10 cellular contexts compared by ENCODE assay signal in the genomic region with DNA sequence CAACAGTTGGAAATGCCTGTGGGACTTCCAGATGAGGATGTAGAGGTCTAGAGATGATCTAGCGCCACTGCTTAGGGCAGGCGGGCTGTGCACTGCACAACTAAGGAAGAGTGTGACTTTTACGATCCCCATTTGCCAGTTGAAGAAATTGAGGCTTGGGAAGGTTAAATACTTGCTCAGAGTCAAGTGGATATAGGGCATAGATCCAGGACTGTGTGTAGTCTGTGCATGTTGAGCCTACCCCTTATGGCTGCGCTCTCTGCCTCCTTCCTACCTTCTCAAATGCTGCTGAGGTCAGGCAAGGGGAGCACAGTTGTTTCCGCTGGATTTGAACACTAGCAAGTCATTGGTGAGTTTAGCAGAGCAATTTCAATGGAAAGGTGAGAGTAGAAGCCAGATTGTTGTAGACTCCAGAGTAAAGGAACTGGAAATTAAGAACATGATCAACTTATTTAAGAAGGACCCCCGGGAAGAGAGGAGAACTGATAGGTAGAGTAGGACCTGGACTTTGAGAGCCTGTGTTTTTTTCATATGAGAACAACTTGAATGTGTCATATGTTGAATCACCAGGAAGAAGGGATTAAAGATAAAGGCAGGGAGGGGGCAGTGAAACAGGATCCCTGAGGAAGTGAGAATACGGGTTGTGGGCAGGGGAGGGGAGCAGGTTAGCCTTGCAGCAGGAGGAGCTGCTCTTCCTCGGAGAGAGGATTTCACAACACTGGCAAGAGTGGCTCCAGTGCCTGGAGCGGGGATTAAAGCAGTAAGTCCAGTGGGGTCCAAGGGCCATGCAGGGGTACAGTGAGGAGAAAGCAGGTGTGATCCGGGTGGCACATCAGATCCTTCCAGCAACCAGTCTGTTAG. TPM values are rescaled to one million over a fixed set of nuclear protein-coding genes. Genes with fewer than 3 reads are reported as not detected.
DNase-seq lines count a peak whose midpoint lies in the region; ATAC-seq and TF ChIP-seq lines count a peak whose summit lies in the region.
"Had no signal": no experiment of that assay in that cellular context is flagged by ENCODE, and none has a peak within 500 bp of the region (broad histone marks: within the 10 kb centered on the region; RNA-seq: fewer than 3 reads in every experiment).

No MANE protein-coding gene starts in this region.

- H3K4me1 Mint-ChIP-seq in activated CD4-positive, alpha-beta T cell treated with anti-CD3 and anti-CD28 coated beads, Interleukin-2, amount 10 ng/mL, durations not matched to agents 24 days and 14 days, result peaks cover 68% of the 10 kb centered on the region
- H3K4me1 Mint-ChIP-seq in endothelial cell (ENCODE audit: unreplicated experiment), result peaks cover 56% of the 10 kb centered on the region

- H3K4me3 ChIP-seq in retinal pigment epithelial cell (ENCODE audit: low read length), result peak overlapping the region; percentile 92
- H3K4me3 ChIP-seq: body of pancreas had no signal

- TF ChIP-seq CTCF in endothelial cell (IDR thresholded peaks at IDR 0.05; ENCODE audit: unreplicated experiment), result no peak
- peak; percentile 13 for TF ChIP-seq CTCF in retinal pigment epithelial cell (conservative IDR thresholded peaks at IDR 0.05; ENCODE audit: low read depth, low read length)

- no peaks in the 10 kb centered on the region for H3K27me3 Mint-ChIP-seq in activated CD4-positive, alpha-beta T cell treated with anti-CD3 and anti-CD28 coated beads, Interleukin-2, amount 10 ng/mL, durations not matched to agents 24 days and 14 days
- H3K27me3 Mint-ChIP-seq in endothelial cell (ENCODE audit: unreplicated experiment), result peaks cover 11% of the 10 kb centered on the region

- no peak for ATAC-seq in GM19463 (IDR thresholded peaks at IDR 0.05; ENCODE audit: unreplicated experiment)
- ATAC-seq: body of pancreas had no signal

- peak overlapping the region; percentile 89 for H3K27ac Mint-ChIP-seq in activated CD4-positive, alpha-beta T cell treated with anti-CD3 and anti-CD28 coated beads, Interleukin-2, amount 10 ng/mL, durations not matched to agents 24 days and 14 days
- H3K27ac Mint-ChIP-seq in endothelial cell (ENCODE audit: unreplicated experiment), result peak overlapping the region; percentile 52

- intact Hi-C loops in activated CD4-positive, alpha-beta T cell treated with anti-CD3 and anti-CD28 coated beads, Interleukin-2, amount 10 ng/mL, durations not matched to agents 24 days and 14 days (cut with micrococcal nuclease), result loop anchor here (5.0 to 10.0 kb wide), 2 partner anchors 117 to 1000 kb away; a partner anchor contains a TSS

- peaks cover 32% of the 10 kb centered on the region for H3K36me3 Mint-ChIP-seq in activated CD4-positive, alpha-beta T cell treated with anti-CD3 and anti-CD28 coated beads, Interleukin-2, amount 10 ng/mL, durations not matched to agents 24 days and 14 days (ENCODE audit: low read depth)
- peaks cover 32% of the 10 kb centered on the region for H3K36me3 Mint-ChIP-seq in endothelial cell (ENCODE audit: low read depth, unreplicated experiment)

- H3K9me3 Mint-ChIP-seq in activated CD4-positive, alpha-beta T cell treated with anti-CD3 and anti-CD28 coated beads, Interleukin-2, amount 10 ng/mL, durations not matched to agents 24 days and 14 days, result no peaks in the 10 kb centered on the region
- H3K9me3 Mint-ChIP-seq in endothelial cell (ENCODE audit: unreplicated experiment), result no peaks in the 10 kb centered on the region

- H3K4me3 Mint-ChIP-seq in activated CD4-positive, alpha-beta T cell treated with anti-CD3 and anti-CD28 coated beads, Interleukin-2, amount 10 ng/mL, durations not matched to agents 24 days and 14 days, result peak overlapping the region; percentile 76
- peak overlapping the region; percentile 48 for H3K4me3 Mint-ChIP-seq in endothelial cell (ENCODE audit: unreplicated experiment)

- DNase-seq in activated CD4-positive, alpha-beta T cell treated with anti-CD3 and anti-CD28 coated beads, Interleukin-2, amount 10 ng/mL, durations not matched to agents 24 days and 14 days, result peak; percentile 55
- no peak for DNase-seq in activated CD4-positive, alpha-beta T cell treated with anti-CD3 and anti-CD28 coated beads, Interleukin-2, amount 50 U/mL, for 1 hour
- peak; percentile 15 for DNase-seq in endothelial cell (ENCODE audit: low spot score)
- DNase-seq in retinal pigment epithelial cell (ENCODE audit: low read depth), result peak; percentile 82
- DNase-seq in globus pallidus (ENCODE audit: low spot score), result no peak
- DNase-seq in stimulated activated CD4-positive, alpha-beta T cell treated with anti-CD3 and anti-CD28 coated beads, Interleukin-15, amount 100 ng/mL, for 24 hours, result no peak

TF ChIP-seq in PFSK-1, 5 proteins besides CTCF, POLR2A, EP300 and RAD21:
- TF ChIP-seq, protein P1, sequence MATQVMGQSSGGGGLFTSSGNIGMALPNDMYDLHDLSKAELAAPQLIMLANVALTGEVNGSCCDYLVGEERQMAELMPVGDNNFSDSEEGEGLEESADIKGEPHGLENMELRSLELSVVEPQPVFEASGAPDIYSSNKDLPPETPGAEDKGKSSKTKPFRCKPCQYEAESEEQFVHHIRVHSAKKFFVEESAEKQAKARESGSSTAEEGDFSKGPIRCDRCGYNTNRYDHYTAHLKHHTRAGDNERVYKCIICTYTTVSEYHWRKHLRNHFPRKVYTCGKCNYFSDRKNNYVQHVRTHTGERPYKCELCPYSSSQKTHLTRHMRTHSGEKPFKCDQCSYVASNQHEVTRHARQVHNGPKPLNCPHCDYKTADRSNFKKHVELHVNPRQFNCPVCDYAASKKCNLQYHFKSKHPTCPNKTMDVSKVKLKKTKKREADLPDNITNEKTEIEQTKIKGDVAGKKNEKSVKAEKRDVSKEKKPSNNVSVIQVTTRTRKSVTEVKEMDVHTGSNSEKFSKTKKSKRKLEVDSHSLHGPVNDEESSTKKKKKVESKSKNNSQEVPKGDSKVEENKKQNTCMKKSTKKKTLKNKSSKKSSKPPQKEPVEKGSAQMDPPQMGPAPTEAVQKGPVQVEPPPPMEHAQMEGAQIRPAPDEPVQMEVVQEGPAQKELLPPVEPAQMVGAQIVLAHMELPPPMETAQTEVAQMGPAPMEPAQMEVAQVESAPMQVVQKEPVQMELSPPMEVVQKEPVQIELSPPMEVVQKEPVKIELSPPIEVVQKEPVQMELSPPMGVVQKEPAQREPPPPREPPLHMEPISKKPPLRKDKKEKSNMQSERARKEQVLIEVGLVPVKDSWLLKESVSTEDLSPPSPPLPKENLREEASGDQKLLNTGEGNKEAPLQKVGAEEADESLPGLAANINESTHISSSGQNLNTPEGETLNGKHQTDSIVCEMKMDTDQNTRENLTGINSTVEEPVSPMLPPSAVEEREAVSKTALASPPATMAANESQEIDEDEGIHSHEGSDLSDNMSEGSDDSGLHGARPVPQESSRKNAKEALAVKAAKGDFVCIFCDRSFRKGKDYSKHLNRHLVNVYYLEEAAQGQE (IDR thresholded peaks at IDR 0.05; ENCODE audit: insufficient read depth in 1 of 2, low read depth in 2 of 2, low read length in 2 of 2), result no peak
- TF ChIP-seq SIN3A (IDR thresholded peaks at IDR 0.05; ENCODE audit: borderline replicate concordance, insufficient read depth, low read length), result 0 out of 2 replicates have a peak, but pooled peaks have one; percentile 39
- TF ChIP-seq TAF1 (IDR thresholded peaks at IDR 0.05; ENCODE audit: borderline replicate concordance, insufficient read depth, low read length), result no peak
- TF ChIP-seq POLR2AphosphoS5 (IDR thresholded peaks at IDR 0.05; ENCODE audit: low read depth, low read length), result 0 out of 2 replicates have a peak, but pooled peaks have one; percentile 23
- no peak for TF ChIP-seq FOXP2 (optimal IDR thresholded peaks at IDR 0.05; ENCODE audit: borderline replicate concordance, extremely low read depth, extremely low read length, insufficient read depth)

RNA-seq across cellular contexts. Expression of a gene that starts 2.7 kb away (rescaled TPM):
- 69.6 and 73.1 TPM in 2 replicates for total RNA-seq in activated CD4-positive, alpha-beta T cell treated with anti-CD3 and anti-CD28 coated beads, Interleukin-2, amount 10 ng/mL, durations not matched to agents 24 days and 14 days
- polyA plus RNA-seq in PFSK-1 (2012; ENCODE audit: insufficient read length, low read depth), result 134 TPM
- 184 TPM for total RNA-seq in endothelial cell (ENCODE audit: unreplicated experiment)

RNA-seq across cellular contexts. Expression of a gene that starts 49.6 kb away (rescaled TPM):
- total RNA-seq in activated CD4-positive, alpha-beta T cell treated with anti-CD3 and anti-CD28 coated beads, Interleukin-2, amount 10 ng/mL, durations not matched to agents 24 days and 14 days, result not detected in 2 replicates
- not detected for polyA plus RNA-seq in PFSK-1 (2012; ENCODE audit: insufficient read length, low read depth)
- 0.13 TPM for total RNA-seq in endothelial cell (ENCODE audit: unreplicated experiment)
- total RNA-seq: temporal lobe had no signal

Comparison
In these comparisons a context has a peak if more than half of its experiments do, and no peak if none do; other contexts are left out.
1. DNase-seq: peak in activated CD4-positive, alpha-beta T cell treated with anti-CD3 and anti-CD28 coated beads, Interleukin-2, amount 10 ng/mL, durations not matched to agents 24 days and 14 days (single experiment), endothelial cell (single experiment) and retinal pigment epithelial cell (single experiment); none in activated CD4-positive, alpha-beta T cell treated with anti-CD3 and anti-CD28 coated beads, Interleukin-2, amount 50 U/mL, for 1 hour (single experiment), globus pallidus (single experiment) and stimulated activated CD4-positive, alpha-beta T cell treated with anti-CD3 and anti-CD28 coated beads, Interleukin-15, amount 100 ng/mL, for 24 hours (single experiment).